In the genomic region with DNA sequence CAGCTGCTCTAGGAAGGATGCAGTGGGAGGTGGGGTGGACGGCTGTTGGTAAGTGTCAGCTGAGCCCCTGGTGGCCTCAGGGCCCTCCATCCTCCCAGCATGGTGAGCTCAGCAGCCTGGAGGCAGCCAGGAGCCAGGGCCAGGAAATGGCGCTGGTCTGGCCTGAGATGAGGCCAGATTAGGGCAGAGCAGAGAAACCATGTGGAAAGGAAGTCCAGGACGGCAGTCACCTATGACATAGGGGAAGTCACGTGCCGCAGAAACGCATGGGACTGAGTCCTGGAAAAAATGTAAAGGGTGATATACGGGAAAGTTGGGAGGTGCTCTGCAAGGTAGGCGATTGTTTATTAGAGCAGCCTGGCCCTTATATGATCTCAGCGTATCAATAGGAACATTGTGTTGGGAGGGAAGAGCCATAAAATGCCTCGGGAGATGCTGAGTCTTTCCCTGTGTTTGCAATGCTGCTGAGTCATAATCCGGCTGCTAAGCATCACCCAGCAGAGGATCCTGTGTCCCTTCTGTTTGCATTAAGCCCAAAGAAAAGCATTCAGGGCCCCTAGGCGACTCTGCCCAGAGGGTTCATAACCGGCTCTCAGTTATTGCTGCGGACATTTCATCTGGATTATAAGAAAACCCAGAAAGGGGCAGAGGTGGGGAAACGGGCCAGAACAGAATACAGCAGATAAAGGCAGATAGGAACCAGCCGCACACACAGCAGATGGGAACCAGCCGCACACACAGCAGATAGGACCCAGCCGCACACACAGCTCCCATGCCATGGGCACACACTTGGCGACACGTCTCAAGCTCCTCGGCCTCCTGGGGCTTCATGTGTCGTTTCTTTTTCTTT, we compare ENCODE assay signal across 8 cellular contexts.
DNase-seq lines count a peak whose midpoint lies in the region.

No MANE protein-coding gene starts in this region.

- peak overlapping the region; percentile 19 to 38 for H3K9ac ChIP-seq in duodenal mucosa (ENCODE audit: low read depth in 1 of 2, low read length in 2 of 2)
- H3K9ac ChIP-seq in mucosa of rectum (ENCODE audit: low read depth in 1 of 2, low read length in 2 of 2) = peak overlapping the region in 1 of 2 donors; percentile 41

- H3K27ac ChIP-seq in duodenal mucosa (ENCODE audit: low read depth, low read length) (peak overlapping the region; percentile 36), mucosa of rectum (ENCODE audit: low read depth in 2 of 2, low read length in 2 of 2) (peak overlapping the region; percentile 12 to 80)

- H3K27me3 ChIP-seq in duodenal mucosa (ENCODE audit: control insufficient read depth in 1 of 2, insufficient read depth in 2 of 2, low read length in 2 of 2) (no peaks in the 10 kb centered on the region), mucosa of rectum (ENCODE audit: control insufficient read depth in 2 of 2, insufficient read depth in 2 of 2, low read length in 2 of 2) (no peaks in the 10 kb centered on the region)

- H3K36me3 ChIP-seq in duodenal mucosa (ENCODE audit: control insufficient read depth in 1 of 2, insufficient read depth in 2 of 2, low read length in 2 of 2) (no peaks in the 10 kb centered on the region), mucosa of rectum (ENCODE audit: control insufficient read depth in 2 of 2, insufficient read depth in 2 of 2, low read length in 2 of 2) (peaks cover 0 to 2% of the 10 kb centered on the region in 2 donors)

- H3K9me3 ChIP-seq in duodenal mucosa (ENCODE audit: control insufficient read depth in 1 of 2, low read length in 2 of 2) (no peaks in the 10 kb centered on the region), mucosa of rectum (ENCODE audit: control insufficient read depth in 2 of 2, low read length in 2 of 2) (no peaks in the 10 kb centered on the region)

- H3K4me3 ChIP-seq in duodenal mucosa (ENCODE audit: low read depth in 1 of 2, low read length in 2 of 2) (peak overlapping the region in 1 of 2 donors; percentile 36), mucosa of rectum (ENCODE audit: low read length in 2 of 2) (peak overlapping the region; percentile 13 to 33)

- H3K4me1 ChIP-seq in duodenal mucosa (ENCODE audit: control insufficient read depth in 1 of 2, insufficient read depth in 2 of 2, low read length in 2 of 2) = peaks cover 14 to 15% of the 10 kb centered on the region in 2 donors
- peaks cover 4 to 12% of the 10 kb centered on the region in 2 donors for H3K4me1 ChIP-seq in mucosa of rectum (ENCODE audit: control insufficient read depth in 2 of 2, insufficient read depth in 2 of 2, low read length in 2 of 2)

- DNase-seq in EL (peak; percentile 90), NCI-H69 (lab: John Stamatoyannopoulos, UW) (peak; percentile 85), DMS114 treated with DMSO at 0.1 percent for 48 hours (lab: John Stamatoyannopoulos, UW; ENCODE audit: unreplicated experiment) (no peak), NCI-H1105 treated with DMSO at 0.1 percent for 48 hours (lab: John Stamatoyannopoulos, UW) (no peak), cortex of kidney (lab: John Stamatoyannopoulos, UW) (no peak), NCI-H1092 (lab: John Stamatoyannopoulos, UW) (no peak)

Comparison
In these comparisons a context has a peak if more than half of its experiments do, and no peak if none do; other contexts are left out.
1. DNase-seq: peak in EL (single experiment) and NCI-H69 (single experiment); none in DMS114 treated with DMSO at 0.1 percent for 48 hours (single experiment), NCI-H1105 treated with DMSO at 0.1 percent for 48 hours (single experiment), cortex of kidney (single experiment) and NCI-H1092 (single experiment).